In the genomic region with DNA sequence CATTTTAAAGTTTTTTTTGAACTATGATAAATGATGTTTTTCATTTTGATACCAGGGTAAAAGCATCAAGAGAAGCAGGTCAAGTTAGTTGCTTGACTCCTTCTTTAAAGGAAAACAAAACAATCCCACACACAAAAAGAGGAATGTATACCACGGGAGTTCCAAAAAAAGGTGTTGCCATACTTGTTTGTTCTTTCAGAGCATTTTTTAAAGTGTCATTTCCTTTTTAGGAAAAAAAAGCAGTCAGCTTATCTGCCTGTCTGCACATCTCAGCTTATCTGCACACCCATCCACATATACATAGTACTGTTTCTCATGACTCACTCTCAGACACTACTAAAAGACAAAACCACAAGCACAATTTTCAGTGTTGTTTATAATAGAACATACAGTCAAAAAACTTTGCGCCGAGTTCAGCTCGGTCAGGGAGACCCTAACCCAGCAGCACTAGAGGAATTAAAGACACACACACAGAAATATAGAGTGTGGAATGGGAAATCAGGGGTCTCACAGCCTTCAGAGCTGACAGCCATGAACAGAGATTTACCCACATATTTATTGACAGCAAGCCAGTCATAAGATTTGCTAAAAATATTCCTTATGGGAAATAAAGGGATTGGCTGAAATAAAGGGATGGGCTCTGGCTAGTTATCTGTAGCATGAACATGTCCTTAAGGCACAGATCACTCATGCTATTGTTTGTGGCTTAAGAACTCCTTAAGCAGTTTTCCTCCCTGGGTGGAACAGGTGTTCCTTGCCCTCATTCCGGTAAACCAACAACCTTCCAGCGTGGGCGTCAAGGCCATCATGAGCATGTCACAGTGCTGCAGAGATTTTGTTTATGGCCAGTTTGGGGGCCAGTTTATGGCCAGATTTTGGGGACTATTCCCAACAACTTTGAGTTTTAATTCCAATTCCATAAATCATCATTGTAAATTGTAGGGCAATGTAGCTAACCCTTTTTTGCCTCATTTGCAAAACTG, we compare ENCODE assay signal across 9 cellular contexts. TPM values are rescaled to one million over a fixed set of nuclear protein-coding genes. Genes with fewer than 3 reads are reported as not detected.
DNase-seq lines count a peak whose midpoint lies in the region; ATAC-seq, FAIRE-seq and TF ChIP-seq lines count a peak whose summit lies in the region.
"Had no signal": no experiment of that assay in that cellular context is flagged by ENCODE, and none has a peak within 500 bp of the region (broad histone marks: within the 10 kb centered on the region; RNA-seq: fewer than 3 reads in every experiment).

No MANE protein-coding gene starts in this region.

- no peak overlapping the region for H3K27ac Mint-ChIP-seq in stimulated activated memory B cell treated with anti-CD40 and anti-IgM and Interleukin-4, amounts not matched to agents 10 μg/mL and 1 μg/mL and 100 μg/mL, for 72 hours

- no peaks in the 10 kb centered on the region for H3K36me3 Mint-ChIP-seq in stimulated activated memory B cell treated with anti-CD40 and anti-IgM and Interleukin-4, amounts not matched to agents 10 μg/mL and 1 μg/mL and 100 μg/mL, for 72 hours

- H3K27ac ChIP-seq in kidney (ENCODE audit: low read depth in 2 of 2, low read length in 2 of 2) = no peak overlapping the region

- intact Hi-C loops in kidney (cut with DNase I) = no loop called here

- no peaks in the 10 kb centered on the region for H3K4me1 Mint-ChIP-seq in stimulated activated memory B cell treated with anti-CD40 and anti-IgM and Interleukin-4, amounts not matched to agents 10 μg/mL and 1 μg/mL and 100 μg/mL, for 72 hours

- no peak overlapping the region for H3K4me3 ChIP-seq in kidney (ENCODE audit: low read length in 2 of 2)

- no peak overlapping the region for H3K4me3 Mint-ChIP-seq in stimulated activated memory B cell treated with anti-CD40 and anti-IgM and Interleukin-4, amounts not matched to agents 10 μg/mL and 1 μg/mL and 100 μg/mL, for 72 hours

- H3K27me3 Mint-ChIP-seq in stimulated activated memory B cell treated with anti-CD40 and anti-IgM and Interleukin-4, amounts not matched to agents 10 μg/mL and 1 μg/mL and 100 μg/mL, for 72 hours = peaks cover 11% of the 10 kb centered on the region

- no peaks in the 10 kb centered on the region for H3K4me1 ChIP-seq in kidney (ENCODE audit: control insufficient read depth in 1 of 2, insufficient read depth in 1 of 2, low read depth in 1 of 2, low read length in 2 of 2)

- no peaks in the 10 kb centered on the region for H3K9me3 ChIP-seq in kidney (ENCODE audit: control insufficient read depth in 1 of 2, low read length in 2 of 2)

- ATAC-seq in GM18517 (IDR thresholded peaks at IDR 0.05; ENCODE audit: unreplicated experiment) = peak; percentile 71
- ATAC-seq in HG02678 (IDR thresholded peaks at IDR 0.05; ENCODE audit: unreplicated experiment) = peak; percentile 47
- no peak for ATAC-seq in stimulated activated memory B cell treated with anti-CD40 and anti-IgM and Interleukin-4, amounts not matched to agents 10 μg/mL and 1 μg/mL and 100 μg/mL, for 72 hours
- ATAC-seq in GM21529 (IDR thresholded peaks at IDR 0.05; ENCODE audit: unreplicated experiment) = no peak

- FAIRE-seq in kidney (lab: Jason Lieb, UNC) = no peak

- TF ChIP-seq CTCF in kidney (IDR thresholded peaks at IDR 0.05; ENCODE audit: borderline replicate concordance, extremely low read depth, insufficient read depth) = no peak

- DNase-seq in OCI-M1 (lab: John Stamatoyannopoulos, UW) (peak; percentile 93), kidney glomerular epithelial cell (lab: John Stamatoyannopoulos, UW) (peak; percentile 12), T1000 (lab: John Stamatoyannopoulos, UW) (no peak), kidney (no peak)
- DNase-seq: RPMI8226 had no signal

- H3K9me3 Mint-ChIP-seq in stimulated activated memory B cell treated with anti-CD40 and anti-IgM and Interleukin-4, amounts not matched to agents 10 μg/mL and 1 μg/mL and 100 μg/mL, for 72 hours = peaks cover 2% of the 10 kb centered on the region

- H3K9ac ChIP-seq in kidney (ENCODE audit: low read length in 2 of 2) = no peak overlapping the region

- no peaks in the 10 kb centered on the region for H3K36me3 ChIP-seq in kidney (ENCODE audit: control insufficient read depth in 1 of 2, insufficient read depth in 2 of 2, low read length in 2 of 2)

RNA-seq across cellular contexts. Expression of gene MNDA, which starts 11.4 kb away (rescaled TPM):
- total RNA-seq in kidney = 8.3 TPM
- 2.6 TPM for polyA plus RNA-seq in kidney (ENCODE audit: insufficient read depth, low read depth, low replicate concordance)

RNA-seq across cellular contexts. Expression of gene OR6N2, which starts 38.7 kb away (rescaled TPM):
- total RNA-seq in kidney = not detected
- polyA plus RNA-seq in kidney (ENCODE audit: insufficient read depth, low read depth, low replicate concordance) = not detected

RNA-seq across cellular contexts. Expression of gene OR6N1, which starts 47.8 kb away (rescaled TPM):
- not detected for total RNA-seq in kidney
- polyA plus RNA-seq in kidney (ENCODE audit: insufficient read depth, low read depth, low replicate concordance) = not detected

Comparison
In these comparisons a context has a peak if more than half of its experiments do, and no peak if none do; other contexts are left out.
1. ATAC-seq: peak in GM18517 (single experiment) and HG02678 (single experiment); none in stimulated activated memory B cell treated with anti-CD40 and anti-IgM and Interleukin-4, amounts not matched to agents 10 μg/mL and 1 μg/mL and 100 μg/mL, for 72 hours (single experiment) and GM21529 (single experiment).
2. DNase-seq: peak in OCI-M1 (single experiment) and kidney glomerular epithelial cell (single experiment); none in T1000 (single experiment) and kidney (single experiment).